In the genomic region with DNA sequence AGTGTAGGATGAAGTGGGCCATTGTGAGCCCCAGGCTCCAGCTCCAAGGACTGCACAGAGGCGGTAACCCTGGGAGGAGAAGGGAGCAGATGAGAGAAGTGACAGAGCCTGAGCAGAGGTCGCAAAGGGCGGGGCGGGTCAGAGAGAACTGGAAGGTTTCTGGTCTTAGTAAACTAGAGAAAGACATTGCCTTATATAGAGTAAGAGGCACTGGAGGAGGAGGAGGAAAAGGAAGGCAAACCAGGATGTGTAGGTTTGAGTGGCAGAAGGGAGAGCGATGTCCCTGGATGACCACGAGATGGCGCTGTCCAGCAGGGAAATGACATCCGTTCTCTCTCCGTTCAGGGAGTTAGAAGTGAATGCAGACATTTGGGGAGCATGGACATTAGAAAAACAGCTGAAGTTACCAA, we compare ENCODE assay signal across 8 cellular contexts. TPM values are rescaled to one million over a fixed set of nuclear protein-coding genes. Genes with fewer than 3 reads are reported as not detected.
DNase-seq lines count a peak whose midpoint lies in the region; ATAC-seq and TF ChIP-seq lines count a peak whose summit lies in the region.

No MANE protein-coding gene starts in this region.

- peak; percentile 96 for TF ChIP-seq RAD21 in SK-N-SH (IDR thresholded peaks at IDR 0.05; ENCODE audit: low read length)

- H3K27me3 ChIP-seq in Loucy (ENCODE audit: insufficient read depth, low read length, poor library complexity, severe bottlenecking) = no peaks in the 10 kb centered on the region
- H3K27me3 ChIP-seq in SK-N-SH (ENCODE audit: insufficient read depth) = peaks cover 15% of the 10 kb centered on the region; the same call in 1 of the 2 replicates
- no peaks in the 10 kb centered on the region for H3K27me3 ChIP-seq in uterus

- peaks cover 10% of the 10 kb centered on the region for H3K9me3 Mint-ChIP-seq in activated naive CD4-positive, alpha-beta T cell treated with anti-CD3 and anti-CD28 coated beads, Interleukin-2, amount 50 U/mL, for 24 hours

- H3K4me3 ChIP-seq in Loucy (ENCODE audit: low read length, poor library complexity, severe bottlenecking) (no peak overlapping the region), SK-N-SH (ENCODE audit: low read depth in 2 of 2, low read length in 1 of 2) (no peak overlapping the region; a peak in 1 of 4 replicates), uterus (no peak overlapping the region)

- peaks cover 16% of the 10 kb centered on the region for H3K4me1 ChIP-seq in Loucy (ENCODE audit: insufficient read depth, low read length, poor library complexity, severe bottlenecking)
- no peaks in the 10 kb centered on the region; a peak in 1 of 4 replicates for H3K4me1 ChIP-seq in SK-N-SH (ENCODE audit: control insufficient read depth in 1 of 2, insufficient read depth in 2 of 2, low read depth in 1 of 2, low read length in 1 of 2)
- peaks cover 0 to 4% of the 10 kb centered on the region in 2 donors for H3K4me1 ChIP-seq in uterus

- no peak for TF ChIP-seq EP300 in SK-N-SH (IDR thresholded peaks at IDR 0.05; ENCODE audit: borderline replicate concordance in 1 of 2, low read depth in 1 of 2, low read length in 1 of 2)

- peak; percentile 84 for TF ChIP-seq CTCF in Loucy (conservative IDR thresholded peaks at IDR 0.05; ENCODE audit: low read length)
- peak; percentile 74 for TF ChIP-seq CTCF in SK-N-SH (IDR thresholded peaks at IDR 0.05)
- TF ChIP-seq CTCF in uterus (IDR thresholded peaks at IDR 0.05) = peak; percentile 81 to 89 (median 85)

- intact Hi-C loops in Right ventricle myocardium inferior (cut with DNase I) = loop anchor here (1.0 to 5.0 kb wide), 2 partner anchors 62 to 125 kb away; no protein-coding TSS in a partner anchor
- intact Hi-C loops in posterior vena cava (cut with DNase I) = loop anchor here (5.0 kb wide), 2 partner anchors 62 to 127 kb away; no protein-coding TSS in a partner anchor
- intact Hi-C loops in uterus (cut with DNase I; ENCODE audit: low total_unique reads) = loop anchor here (5.0 kb wide), 1 partner anchor 127 kb away; no protein-coding TSS in a partner anchor

- H2AFZ ChIP-seq in Loucy (ENCODE audit: low read length) = peak overlapping the region; percentile 82
- H2AFZ ChIP-seq in SK-N-SH (ENCODE audit: low read depth) = no peak overlapping the region

- TF ChIP-seq POLR2A in uterus (IDR thresholded peaks at IDR 0.05) = no peak

- peak overlapping the region; percentile 59 for H3K27ac Mint-ChIP-seq in activated naive CD4-positive, alpha-beta T cell treated with anti-CD3 and anti-CD28 coated beads, Interleukin-2, amount 50 U/mL, for 24 hours

- peaks cover 12% of the 10 kb centered on the region; the same call in 1 of the 2 replicates for H3K9me3 ChIP-seq in Loucy (ENCODE audit: insufficient read depth, low read depth, low read length)
- H3K9me3 ChIP-seq in SK-N-SH = 0 out of 2 replicates have a peak, but pooled peaks cover 11% of the 10 kb centered on the region
- peaks cover 0 to 9% of the 10 kb centered on the region in 2 donors for H3K9me3 ChIP-seq in uterus

- H3K27ac ChIP-seq in SK-N-SH (ENCODE audit: low read depth in 2 of 2, low read length in 1 of 2) (no peak overlapping the region), uterus (peak overlapping the region; percentile 79 to 83)

- 12% methylated on average over 9 of the region's 9 CpGs for WGBS in SK-N-SH (ENCODE audit: low lambda C conversion rate)

- H3K36me3 ChIP-seq in Loucy (ENCODE audit: insufficient read depth, low read length) = no peaks in the 10 kb centered on the region
- H3K36me3 ChIP-seq in SK-N-SH (replicated peaks in 1 of 2; ENCODE audit: control insufficient read depth in 1 of 2, insufficient read depth in 2 of 2, low read length in 1 of 2) = no peaks in the 10 kb centered on the region
- H3K36me3 ChIP-seq in uterus = no peaks in the 10 kb centered on the region

- no peaks in the 10 kb centered on the region for H4K20me1 ChIP-seq in Loucy (ENCODE audit: insufficient read depth, low read length, poor library complexity, severe bottlenecking)
- H4K20me1 ChIP-seq in SK-N-SH (ENCODE audit: insufficient read depth) = no peaks in the 10 kb centered on the region

- no peaks in the 10 kb centered on the region for H3F3A ChIP-seq in Loucy (ENCODE audit: low read depth)
- no peaks in the 10 kb centered on the region for H3F3A ChIP-seq in SK-N-SH (replicated peaks; ENCODE audit: insufficient read depth)

- H3K4me3 Mint-ChIP-seq in activated naive CD4-positive, alpha-beta T cell treated with anti-CD3 and anti-CD28 coated beads, Interleukin-2, amount 50 U/mL, for 24 hours = peak overlapping the region; percentile 15

- H3K9me2 ChIP-seq in Loucy (replicated peaks; ENCODE audit: low read depth, low read length) (no peaks in the 10 kb centered on the region), SK-N-SH (no peaks in the 10 kb centered on the region)

- H3K4me1 Mint-ChIP-seq in activated naive CD4-positive, alpha-beta T cell treated with anti-CD3 and anti-CD28 coated beads, Interleukin-2, amount 50 U/mL, for 24 hours = peaks cover 63% of the 10 kb centered on the region

- H3K4me2 ChIP-seq in Loucy (ENCODE audit: low read depth, low read length, poor library complexity, severe bottlenecking) (no peak overlapping the region), SK-N-SH (no peak overlapping the region)

- H3K79me2 ChIP-seq in Loucy (ENCODE audit: insufficient read depth, low read length) (no peaks in the 10 kb centered on the region), SK-N-SH (ENCODE audit: insufficient read depth) (no peaks in the 10 kb centered on the region)

- H3K9ac ChIP-seq in Loucy (ENCODE audit: low read depth, low read length, poor library complexity, severe bottlenecking) = no peak overlapping the region
- no peak overlapping the region for H3K9ac ChIP-seq in SK-N-SH

- DNase-seq in G401 (ENCODE audit: low spot score) = peak; percentile 89
- peak; percentile 5 for DNase-seq in GOT3 (lab: John Stamatoyannopoulos, UW)
- peak; percentile 74 for DNase-seq in SK-N-SH
- peak; percentile 67 for DNase-seq in Right ventricle myocardium inferior (ENCODE audit: missing footprints)
- peak; percentile 90 for DNase-seq in posterior vena cava (ENCODE audit: low spot score)
- peak; percentile 81 to 83 for DNase-seq in uterus

- POLR2A ChIA-PET in SK-N-SH (lab: Yijun Ruan, JAX) = no interaction called here

- CTCF ChIA-PET in SK-N-SH (lab: Yijun Ruan, JAX) = interaction anchor here (0.6 to 7.2 kb wide), 60 partner anchors 9 to 912 kb away, joined by 3 to 173 read pairs (median 4); partner anchors contain the start of gene STARD5

- H3K36me3 Mint-ChIP-seq in activated naive CD4-positive, alpha-beta T cell treated with anti-CD3 and anti-CD28 coated beads, Interleukin-2, amount 50 U/mL, for 24 hours = peaks cover 8% of the 10 kb centered on the region

- no peaks in the 10 kb centered on the region for H3K27me3 Mint-ChIP-seq in activated naive CD4-positive, alpha-beta T cell treated with anti-CD3 and anti-CD28 coated beads, Interleukin-2, amount 50 U/mL, for 24 hours

- peak; percentile 74 for ATAC-seq in Right ventricle myocardium inferior

- in situ Hi-C loops in G401 (cut with HindIII; ENCODE audit: low sequenced_read_pairs) = no loop called here

TF ChIP-seq in SK-N-SH, 30 proteins besides CTCF, POLR2A, EP300 and RAD21:
- TF ChIP-seq MAX (IDR thresholded peaks at IDR 0.05; ENCODE audit: low read depth) (no peak), CHD2 (IDR thresholded peaks at IDR 0.05; ENCODE audit: low read length, partially characterized antibody) (peak; percentile 11), POLR2AphosphoS5 (IDR thresholded peaks at IDR 0.05; ENCODE audit: low read depth, low read length) (no peak), SMC3 (IDR thresholded peaks at IDR 0.05; ENCODE audit: low read depth, low read length) (peak; percentile 96)
- TF ChIP-seq, protein P1, sequence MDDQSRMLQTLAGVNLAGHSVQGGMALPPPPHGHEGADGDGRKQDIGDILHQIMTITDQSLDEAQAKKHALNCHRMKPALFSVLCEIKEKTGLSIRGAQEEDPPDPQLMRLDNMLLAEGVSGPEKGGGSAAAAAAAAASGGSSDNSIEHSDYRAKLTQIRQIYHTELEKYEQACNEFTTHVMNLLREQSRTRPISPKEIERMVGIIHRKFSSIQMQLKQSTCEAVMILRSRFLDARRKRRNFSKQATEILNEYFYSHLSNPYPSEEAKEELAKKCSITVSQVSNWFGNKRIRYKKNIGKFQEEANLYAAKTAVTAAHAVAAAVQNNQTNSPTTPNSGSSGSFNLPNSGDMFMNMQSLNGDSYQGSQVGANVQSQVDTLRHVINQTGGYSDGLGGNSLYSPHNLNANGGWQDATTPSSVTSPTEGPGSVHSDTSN (IDR thresholded peaks at IDR 0.05) = peak; percentile 25; the same call in 1 of the 2 replicates

RNA-seq across cellular contexts. Expression of gene STARD5, which starts 49.0 kb away (rescaled TPM):
- total RNA-seq in G401 (2014; rRNA removed; shearing (Covaris generic)) = not detected in 2 replicates
- 1.6 and 3.2 TPM in 2 replicates for polyA plus RNA-seq in SK-N-SH (2012; rRNA removed)
- 1.0 and 1.4 TPM in 2 replicates for polyA plus RNA-seq in SK-N-SH (2012; cell fraction: cytosol; rRNA removed)
- polyA plus RNA-seq in SK-N-SH (2012; cell fraction: nucleus; rRNA removed) = 5.7 and 6.5 TPM in 2 replicates
- total RNA-seq in Right ventricle myocardium inferior = 2.2 TPM
- 1 to 10 TPM; 3.9 to 5.9 TPM for total RNA-seq in posterior vena cava
- 10 to 100 TPM in 3 of 4 donors, 1 to 10 TPM in 1; 8.5 to 20.6 (median 19.7) TPM for total RNA-seq in uterus

Comparison
In these comparisons a context has a peak if more than half of its experiments do, and no peak if none do; other contexts are left out.
1. DNase-seq: peak in every context shown above with its lines; median percentile 90 in posterior vena cava; 89 in G401; 82 in uterus; 74 in SK-N-SH; 67 in Right ventricle myocardium inferior; 5 in GOT3.
2. H3K27ac ChIP-seq: peak in uterus (2 of 2); none in SK-N-SH (0 of 2).
3. Peak in every context shown above with its lines, with median percentiles within 50 percentile points of each other: CTCF ChIP-seq.